In genomic region chr13:114089751-114090400, GRCh38 we compare ENCODE assay signal across 19 cellular contexts. TPM values are rescaled to one million over a fixed set of nuclear protein-coding genes. Genes with fewer than 3 reads are reported as not detected.
DNase-seq lines count a peak whose midpoint lies in the region; ATAC-seq and TF ChIP-seq lines count a peak whose summit lies in the region.
"Had no signal": no experiment of that assay in that cellular context is flagged by ENCODE, and none has a peak within 500 bp of the region (broad histone marks: within the 10 kb centered on the region; RNA-seq: fewer than 3 reads in every experiment).

No MANE protein-coding gene starts in this region.

- H3K79me1 ChIP-seq in neuronal stem cell (ENCODE audit: low read depth, low read length): no peaks in the 10 kb centered on the region

- peaks cover 45% of the 10 kb centered on the region for H3K4me1 Mint-ChIP-seq in central memory CD8-positive, alpha-beta T cell
- H3K4me1 Mint-ChIP-seq: neural crest cell had no signal

- H3K4ac ChIP-seq in neuronal stem cell (ENCODE audit: low read length): no peak overlapping the region

- H3K4me3 Mint-ChIP-seq in central memory CD8-positive, alpha-beta T cell: no peak overlapping the region
- H3K4me3 Mint-ChIP-seq: neural crest cell had no signal

- no peak for TF ChIP-seq CTCF in HL-60 (IDR thresholded peaks at IDR 0.05; ENCODE audit: insufficient read depth, low read length)
- no peak for TF ChIP-seq CTCF in GM13976 (IDR thresholded peaks at IDR 0.05; ENCODE audit: borderline replicate concordance, control extremely low read depth, extremely low read depth, insufficient read depth, missing control alignments)

- peak overlapping the region; percentile 50 for H3K27ac ChIP-seq in HL-60 (replicated peaks)
- no peak overlapping the region for H3K27ac ChIP-seq in neuronal stem cell (replicated peaks; ENCODE audit: low read length)
- H3K27ac ChIP-seq: coronary artery, esophagus muscularis mucosa, heart right ventricle had no signal

- no peak overlapping the region for H2BK120ac ChIP-seq in neuronal stem cell (ENCODE audit: low read depth, low read length)

- H3K4me3 ChIP-seq in HL-60 (replicated peaks; ENCODE audit: insufficient read depth, low read length) (no peak overlapping the region), neuronal stem cell (ENCODE audit: low read length in 2 of 2) (no peak overlapping the region)
- H3K4me3 ChIP-seq: coronary artery, esophagus muscularis mucosa, heart right ventricle had no signal

- no peak overlapping the region for H4K91ac ChIP-seq in neuronal stem cell (ENCODE audit: low read depth, low read length, poor library complexity)

- no peak overlapping the region for H2BK12ac ChIP-seq in neuronal stem cell (ENCODE audit: low read length)

- no peak overlapping the region for H4K8ac ChIP-seq in neuronal stem cell (ENCODE audit: low read depth, low read length)

- in situ Hi-C loops in GM13976 (cut with MboI; ENCODE audit: low sequenced_read_pairs, unreplicated experiment): no loop called here

- H3K27me3 ChIP-seq in HL-60 (ENCODE audit: insufficient read depth, poor library complexity, severe bottlenecking) (no peaks in the 10 kb centered on the region), neuronal stem cell (ENCODE audit: control insufficient read depth in 3 of 3, insufficient read depth in 3 of 3, low read depth in 1 of 3, low read length in 3 of 3) (peaks cover 0 to 7% (median 0%) of the 10 kb centered on the region in 3 experiments)
- H3K27me3 ChIP-seq: esophagus muscularis mucosa, heart right ventricle had no signal

- H3K9me3 ChIP-seq in neuronal stem cell (replicated peaks in 1 of 2; ENCODE audit: control insufficient read depth in 2 of 2, insufficient read depth in 1 of 2, low read depth in 1 of 2, low read length in 2 of 2): peaks cover 3 to 38% of the 10 kb centered on the region in 2 donors

- H3K27ac Mint-ChIP-seq in central memory CD8-positive, alpha-beta T cell (ENCODE audit: low read depth): peak overlapping the region; percentile 62

- no peak overlapping the region for H2BK5ac ChIP-seq in neuronal stem cell (ENCODE audit: low read length)

- no peaks in the 10 kb centered on the region for H3K4me1 ChIP-seq in neuronal stem cell (ENCODE audit: control insufficient read depth in 2 of 2, insufficient read depth in 1 of 2, low read depth in 1 of 2, low read length in 2 of 2)
- H3K4me1 ChIP-seq: heart right ventricle had no signal

- H2BK15ac ChIP-seq in neuronal stem cell (ENCODE audit: low read length): peak overlapping the region; percentile 26

- H3K36me3 Mint-ChIP-seq in central memory CD8-positive, alpha-beta T cell (ENCODE audit: insufficient read depth): peaks cover 16% of the 10 kb centered on the region

- H3K14ac ChIP-seq in neuronal stem cell (ENCODE audit: low read length): no peak overlapping the region

- no peak overlapping the region for H3K4me2 ChIP-seq in neuronal stem cell (ENCODE audit: insufficient read depth, low read length, poor library complexity, severe bottlenecking)

- peaks cover 18% of the 10 kb centered on the region for H3K9me3 Mint-ChIP-seq in central memory CD8-positive, alpha-beta T cell

- no CpG with 5 or more reads among the region's 25 CpGs for WGBS in neuronal stem cell (ENCODE audit: extremely low coverage in 2 of 2, insufficient read length in 2 of 2, insufficient replicate concordance in 1 of 2), 2 donors

- no peak for ATAC-seq in central memory CD8-positive, alpha-beta T cell (replicated peaks; ENCODE audit: extremely low read depth, poor library complexity, severe bottlenecking)
- ATAC-seq in HG02981 (IDR thresholded peaks at IDR 0.05; ENCODE audit: unreplicated experiment): no peak

- peak overlapping the region; percentile 88 for H2AK5ac ChIP-seq in neuronal stem cell (ENCODE audit: low read depth, low read length)

- DNase-seq in NCI-H510A treated with DMSO at 0.1 percent for 48 hours (lab: John Stamatoyannopoulos, UW) (peak; percentile 13), NCI-H510A (lab: John Stamatoyannopoulos, UW) (no peak), HL-60 (ENCODE audit: low read depth in 1 of 2, low spot score in 1 of 2) (no peak), neuronal stem cell (ENCODE audit: low spot score) (no peak), GM13976 (ENCODE audit: low spot score) (no peak), MV-4-11 (lab: John Stamatoyannopoulos, UW) (no peak)
- no peak for DNase-seq in central memory CD8-positive, alpha-beta T cell (ENCODE audit: low spot score in 2 of 2)
- DNase-seq: 8988T; amniotic stem cell; heart right ventricle; Karpas-422; NCI-H1694; NK-92 treated with Interleukin-12 subunit alpha and Interleukin-12 subunit beta, amount 100 ng/mL, for 24 hours; SIG-M5; T1000 had no signal

- no peaks in the 10 kb centered on the region for H3K27me3 Mint-ChIP-seq in central memory CD8-positive, alpha-beta T cell

- H3K9ac ChIP-seq in neuronal stem cell (ENCODE audit: low read depth, low read length, poor library complexity): no peak overlapping the region

- H3K36me3 ChIP-seq in neuronal stem cell (replicated peaks in 1 of 2; ENCODE audit: control insufficient read depth in 2 of 2, insufficient read depth in 2 of 2, low read length in 2 of 2): no peaks in the 10 kb centered on the region
- H3K36me3 ChIP-seq: esophagus muscularis mucosa had no signal

- peak overlapping the region; percentile 3 for H3K18ac ChIP-seq in neuronal stem cell (ENCODE audit: low read length)

- H3K23ac ChIP-seq in neuronal stem cell (ENCODE audit: low read depth, low read length, poor library complexity): no peak overlapping the region

- H2AFZ ChIP-seq in neuronal stem cell (ENCODE audit: low read length): no peak overlapping the region

RNA-seq across cellular contexts. Expression of gene RASA3, which starts 42.5 kb away (rescaled TPM):
- 9.5 TPM for polyA plus RNA-seq in neuronal stem cell (2013, experiment 1 of 2)
- polyA plus RNA-seq in neuronal stem cell (2013, experiment 2 of 2): 8.9 TPM
